ENCODE assay signal across 23 cellular contexts in the genomic region with DNA sequence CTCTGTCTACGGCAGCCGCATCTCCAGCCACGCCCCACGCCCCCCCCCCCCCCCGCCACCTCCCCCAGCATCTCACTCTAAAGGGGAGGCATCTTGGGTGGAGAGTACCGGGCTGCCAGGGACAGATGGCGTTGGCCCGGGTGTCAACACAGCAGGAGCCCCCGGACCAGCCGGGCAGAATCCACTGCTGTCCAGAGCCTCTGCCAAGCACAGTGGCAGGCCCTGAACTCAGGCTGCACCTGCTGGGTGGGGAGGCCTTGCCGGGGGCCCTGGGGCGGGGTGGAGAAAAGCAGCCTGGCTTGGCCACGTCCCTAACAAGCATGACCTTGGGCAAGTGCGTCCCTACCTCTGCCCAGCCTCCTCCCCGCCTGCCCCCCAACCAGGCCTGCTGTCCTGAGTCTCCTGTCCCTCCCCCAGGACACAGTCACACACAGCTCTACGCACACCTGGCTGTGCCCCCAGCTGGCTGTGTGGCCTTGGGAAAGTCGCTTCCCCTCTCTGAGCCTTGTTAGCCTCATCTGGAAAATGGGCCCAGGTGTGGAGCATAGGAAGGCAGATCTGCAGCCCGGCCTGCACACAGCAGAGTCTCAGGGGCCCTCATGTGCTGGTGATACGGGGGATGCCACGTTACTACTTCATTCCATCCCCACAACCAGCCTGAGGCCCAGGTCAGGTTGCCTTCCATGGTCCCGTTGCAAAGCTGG.
"Had no signal": no experiment of that assay in that cellular context is flagged by ENCODE, and none has a peak within 500 bp of the region (broad histone marks: within the 10 kb centered on the region; RNA-seq: fewer than 3 reads in every experiment).

No MANE protein-coding gene starts in this region.

- ATAC-seq: effector memory CD8-positive, alpha-beta T cell; esophagus mucosa; left lung; naive thymus-derived CD4-positive, alpha-beta T cell; sciatic nerve; stimulated activated effector memory CD8-positive, alpha-beta T cell treated with anti-CD3 and anti-CD28 coated beads, Interleukin-12 subunit alpha, Interleukin-12 subunit beta, amount 100 ng/mL, for 72 hours; stimulated activated naive CD8-positive, alpha-beta T cell treated with anti-CD3 and anti-CD28 coated beads, Interleukin-15, amount 100 ng/mL, for 72 hours had no signal

- H3K27me3 ChIP-seq: colonic mucosa, hepatocyte had no signal

- H3K9me3 ChIP-seq: colonic mucosa, left lung, tibial artery had no signal

- H2AFZ ChIP-seq: hepatocyte had no signal

- H3K4me2 ChIP-seq: hepatocyte had no signal

- H3K27ac ChIP-seq: colonic mucosa, hepatocyte, left lung, tibial artery had no signal

- H3K4me3 ChIP-seq: colonic mucosa, dorsolateral prefrontal cortex, hepatocyte, left lung, lung, tibial artery had no signal

- DNase-seq: activated CD4-positive, alpha-beta T cell treated with anti-CD3 and anti-CD28 coated beads for 1 hour; activated gamma-delta T cell treated with Interleukin-2 at 50 U/mL for 16 hours; activated T-cell treated with anti-CD3 and anti-CD28 coated beads, Interleukin-2, amount 50 U/mL, for 1 hour; anterior cingulate cortex; colonic mucosa; effector memory CD8-positive, alpha-beta T cell; foreskin melanocyte; immature natural killer cell; kidney glomerular epithelial cell; left lung; naive thymus-derived CD4-positive, alpha-beta T cell; posterior cingulate gyrus; small intestine; stimulated activated CD4-positive, alpha-beta T cell treated with anti-CD3 and anti-CD28 coated beads, Interleukin-2, amount 100 ng/mL, for 24 hours; stimulated activated naive CD8-positive, alpha-beta T cell treated with anti-CD3 and anti-CD28 coated beads, Interleukin-15, amount 100 ng/mL, for 72 hours; tibial artery had no signal

- H3K4me1 ChIP-seq: colonic mucosa had no signal

- H3K36me3 ChIP-seq: colonic mucosa, left lung, tibial artery had no signal

- H3K79me2 ChIP-seq: hepatocyte had no signal

- FAIRE-seq: endothelial cell of umbilical vein, small intestine had no signal
